ENCODE assay signal across 17 cellular contexts in the genomic region with DNA sequence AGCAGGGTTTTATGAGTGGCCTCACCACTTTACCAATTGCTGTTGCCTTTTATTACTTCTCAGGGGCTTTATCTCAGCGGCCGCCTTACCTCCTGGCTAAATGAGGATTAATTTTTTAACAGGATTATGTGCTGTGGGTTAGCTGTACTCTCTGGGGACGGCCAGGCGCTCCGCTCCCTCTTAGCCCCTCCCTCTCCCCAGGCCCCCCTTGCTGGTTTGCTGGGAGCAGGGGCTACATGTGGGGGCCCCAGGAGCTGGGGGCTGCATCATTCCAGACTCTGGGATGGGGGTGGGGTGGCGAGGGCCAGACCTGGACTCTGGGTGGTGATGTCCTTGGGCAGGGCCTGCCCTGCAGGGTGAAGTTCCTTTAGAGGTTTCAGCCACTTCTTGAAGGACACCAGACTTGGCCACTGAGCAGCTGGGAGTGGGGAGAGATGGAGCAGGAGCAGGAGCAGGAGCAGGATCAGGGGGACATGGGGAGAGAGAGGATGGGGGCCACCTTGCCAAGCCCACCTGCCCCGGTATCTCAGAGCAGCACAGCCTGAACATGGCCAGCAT.
DNase-seq lines count a peak whose midpoint lies in the region; ATAC-seq, FAIRE-seq and TF ChIP-seq lines count a peak whose summit lies in the region.
"Had no signal": no experiment of that assay in that cellular context is flagged by ENCODE, and none has a peak within 500 bp of the region (broad histone marks: within the 10 kb centered on the region; RNA-seq: fewer than 3 reads in every experiment).

No MANE protein-coding gene starts in this region.

- H4K20me1 ChIP-seq in K562 (replicated peaks; ENCODE audit: control insufficient read depth, insufficient read depth, low read length): peaks cover 9% of the 10 kb centered on the region; the same call in 1 of the 2 replicates

- FAIRE-seq in K562 (lab: Jason Lieb, UNC): no peak
- FAIRE-seq: endometrium had no signal

- H2AFZ ChIP-seq in K562 (ENCODE audit: low read depth, low read length): no peak overlapping the region

- no peaks in the 10 kb centered on the region for H3K4me1 Mint-ChIP-seq in osteocyte (ENCODE audit: unreplicated experiment)

- no peak for ATAC-seq in K562
- ATAC-seq: naive thymus-derived CD4-positive, alpha-beta T cell had no signal

- no peaks in the 10 kb centered on the region for H3K9me1 ChIP-seq in K562 (ENCODE audit: control insufficient read depth, insufficient read depth, low read length)

- no peaks in the 10 kb centered on the region for H3K27me3 Mint-ChIP-seq in osteocyte (ENCODE audit: unreplicated experiment)

- H3K27ac ChIP-seq in K562 (ENCODE audit: extremely low read depth, low read depth, low read length): no peak overlapping the region
- H3K27ac ChIP-seq: HL-60, prostate gland had no signal

- H3K4me3 Mint-ChIP-seq in osteocyte (ENCODE audit: unreplicated experiment): no peak overlapping the region
- H3K4me3 Mint-ChIP-seq: naive thymus-derived CD4-positive, alpha-beta T cell had no signal

- TF ChIP-seq RAD21 in K562 (CRISPR knock-in tag; conservative IDR thresholded peaks at IDR 0.05 in 1 of 2, IDR thresholded peaks at IDR 0.05 in 1 of 2): no peak

- peaks cover 0 to 22% of the 10 kb centered on the region in 2 experiments; a peak in 2 of 5 replicates for H3K27me3 ChIP-seq in K562 (ENCODE audit: control insufficient read depth in 2 of 2, insufficient read depth in 2 of 2, low read length in 2 of 2)

- TF ChIP-seq POLR2A in K562 (conservative IDR thresholded peaks at IDR 0.05): no peak

- H3K36me3 Mint-ChIP-seq in osteocyte (ENCODE audit: unreplicated experiment): no peaks in the 10 kb centered on the region
- H3K36me3 Mint-ChIP-seq: naive thymus-derived CD4-positive, alpha-beta T cell had no signal

- H3K9ac ChIP-seq in K562 (ENCODE audit: insufficient read depth in 1 of 2, low read depth in 2 of 2, low read length in 2 of 2): no peak overlapping the region

- in situ Hi-C loops in K562 (cut with MboI): no loop called here

- no peak for TF ChIP-seq EP300 in K562 (IDR thresholded peaks at IDR 0.05; ENCODE audit: low read length)

- CTCF ChIA-PET in K562 (lab: Yijun Ruan, JAX; ENCODE audit: low intra/inter-chr PET ratio): no interaction called here

- TF ChIP-seq CTCF in K562 (IDR thresholded peaks at IDR 0.05 in 2 of 3, conservative IDR thresholded peaks at IDR 0.05 in 1 of 3; ENCODE audit: insufficient read depth in 2 of 3, low read depth in 1 of 3, low read length in 3 of 3) (no peak), osteocyte (IDR thresholded peaks at IDR 0.05) (no peak)

- no peaks in the 10 kb centered on the region for H3K36me3 ChIP-seq in K562 (ENCODE audit: control insufficient read depth, insufficient read depth, low read length)
- H3K36me3 ChIP-seq: prostate gland had no signal

- BruUV-seq in K562 (replicated peaks; lab: Mats Ljungman, UMichigan): no TSS peak

- H3K27ac Mint-ChIP-seq in osteocyte (ENCODE audit: unreplicated experiment): no peak overlapping the region
- H3K27ac Mint-ChIP-seq: activated T-helper 2 cell treated with anti-CD3 and anti-CD28 coated beads, Interferon-gamma antibody, Interleukin-2, Interleukin-4, amounts not matched to agents 10 μg/mL and 5 μg/mL and 100 μg/mL, durations not matched to agents 14 hours and 24 hours and 36 hours; naive thymus-derived CD4-positive, alpha-beta T cell had no signal

- no peaks in the 10 kb centered on the region for H3K9me3 ChIP-seq in K562 (replicated peaks; ENCODE audit: control insufficient read depth, insufficient read depth, low read depth, low read length)
- H3K9me3 ChIP-seq: prostate gland had no signal

- POLR2A ChIA-PET in K562 (lab: Yijun Ruan, JAX): interaction anchor here (0.9 kb wide), 1 partner anchor 9 kb away, joined by 3 read pairs; no protein-coding TSS in a partner anchor

- no peaks in the 10 kb centered on the region for H3K79me2 ChIP-seq in K562 (ENCODE audit: control insufficient read depth, insufficient read depth, low read length)

- intact Hi-C loops in K562 (cut with micrococcal nuclease): no loop called here

- no peak overlapping the region for H3K4me2 ChIP-seq in K562 (ENCODE audit: insufficient read depth, low read length)

- H3K4me3 ChIP-seq in K562: no peak overlapping the region
- H3K4me3 ChIP-seq: prostate gland had no signal

- WGBS in K562 (ENCODE audit: insufficient coverage, low coverage, missing lambda C conversion rate): 0% methylated on average over 5 of the region's 7 CpGs

- H3K4me1 ChIP-seq in K562 (replicated peaks in 1 of 2; ENCODE audit: control insufficient read depth in 2 of 2, insufficient read depth in 2 of 2, low read length in 2 of 2): peaks cover 0 to 35% of the 10 kb centered on the region in 2 experiments; a peak in 2 of 5 replicates
- H3K4me1 ChIP-seq: prostate gland had no signal

- peaks cover 9% of the 10 kb centered on the region for H3K9me3 Mint-ChIP-seq in osteocyte (ENCODE audit: unreplicated experiment)
- H3K9me3 Mint-ChIP-seq: activated T-helper 2 cell treated with anti-CD3 and anti-CD28 coated beads, Interferon-gamma antibody, Interleukin-2, Interleukin-4, amounts not matched to agents 10 μg/mL and 5 μg/mL and 100 μg/mL, durations not matched to agents 14 hours and 24 hours and 36 hours; naive thymus-derived CD4-positive, alpha-beta T cell had no signal

- DNase-seq in AG08396 (ENCODE audit: low spot score) (peak; percentile 17), Daoy (ENCODE audit: low read depth) (peak; percentile 7), K562 (ENCODE audit: extremely low read depth in 1 of 4, low spot score in 3 of 4) (peak in 3 of 4 experiments; percentile 15 to 19 (median 17)), osteocyte (ENCODE audit: extremely low spot score, unreplicated experiment) (peak; percentile 93), RKO (ENCODE audit: low spot score) (no peak), NCI-H2029 treated with DMSO at 0.1 percent for 48 hours (lab: John Stamatoyannopoulos, UW) (no peak), NCI-H2171 (lab: John Stamatoyannopoulos, UW) (no peak)
- DNase-seq: AML-193; foreskin fibroblast; NCI-H2081 treated with DMSO at 0.1 percent for 48 hours; NCI-H69; stimulated activated CD4-positive, alpha-beta T cell treated with anti-CD3 and anti-CD28 coated beads, Interleukin-15, amount 100 ng/mL, for 24 hours had no signal

TF ChIP-seq in K562, 482 proteins besides CTCF, POLR2A, EP300 and RAD21 (continues in another document):
- no peak for TF ChIP-seq PKNOX1 (IDR thresholded peaks at IDR 0.05)

Comparison
In these comparisons a context has a peak if more than half of its experiments do, and no peak if none do; other contexts are left out.
1. DNase-seq: peak in AG08396 (single experiment), Daoy (single experiment), K562 (3 of 4) and osteocyte (single experiment); none in RKO (single experiment), NCI-H2029 treated with DMSO at 0.1 percent for 48 hours (single experiment) and NCI-H2171 (single experiment).